8 cellular contexts compared by ENCODE assay signal in genomic region chr21:46098303-46099141, GRCh38. TPM values are rescaled to one million over a fixed set of nuclear protein-coding genes. Genes with fewer than 3 reads are reported as not detected.
DNase-seq lines count a peak whose midpoint lies in the region; ATAC-seq and TF ChIP-seq lines count a peak whose summit lies in the region.

No MANE protein-coding gene starts in this region.

- no peak overlapping the region for H3K27ac Mint-ChIP-seq in activated naive CD8-positive, alpha-beta T cell treated with anti-CD3 and anti-CD28 coated beads, Interleukin-2, amount 10 ng/mL, durations not matched to agents 7 days and 5 days
- no peak overlapping the region for H3K27ac Mint-ChIP-seq in stimulated activated memory B cell treated with anti-CD40 and anti-IgM and Interleukin-4, amounts not matched to agents 10 μg/mL and 1 μg/mL and 100 μg/mL, for 72 hours

- POLR2A ChIA-PET in HEK293 (lab: Yijun Ruan, JAX): no interaction called here
- POLR2A ChIA-PET in activated naive CD8-positive, alpha-beta T cell treated with anti-CD3 and anti-CD28 coated beads, Interleukin-2, amount 10 ng/mL, durations not matched to agents 7 days and 5 days (lab: Charles Lee): no interaction called here

- peaks cover 23% of the 10 kb centered on the region for H3K27me3 Mint-ChIP-seq in activated naive CD8-positive, alpha-beta T cell treated with anti-CD3 and anti-CD28 coated beads, Interleukin-2, amount 10 ng/mL, durations not matched to agents 7 days and 5 days
- H3K27me3 Mint-ChIP-seq in stimulated activated memory B cell treated with anti-CD40 and anti-IgM and Interleukin-4, amounts not matched to agents 10 μg/mL and 1 μg/mL and 100 μg/mL, for 72 hours: peaks cover 67% of the 10 kb centered on the region

- H3K36me3 ChIP-seq in HEK293 (ENCODE audit: control insufficient read depth in 2 of 2, insufficient read depth in 1 of 2, low read length in 2 of 2) (peaks cover 0 to 6% of the 10 kb centered on the region in 2 experiments; a peak in 1 of 3 replicates), iPS-20b (ENCODE audit: insufficient read depth, low read depth, low read length) (no peaks in the 10 kb centered on the region)

- peak overlapping the region; percentile 35 for H3K4me3 ChIP-seq in HEK293 (ENCODE audit: low read depth, low read length)
- H3K4me3 ChIP-seq in iPS-20b (ENCODE audit: low read length): peak overlapping the region; percentile 52; the same call in 1 of the 2 replicates

- CTCF ChIA-PET in HEK293 (lab: Yijun Ruan, JAX): interaction anchor here (1.2 kb wide), 1 partner anchor 126 kb away, joined by 3 read pairs; no protein-coding TSS in a partner anchor

- H3K36me3 Mint-ChIP-seq in activated naive CD8-positive, alpha-beta T cell treated with anti-CD3 and anti-CD28 coated beads, Interleukin-2, amount 10 ng/mL, durations not matched to agents 7 days and 5 days: peaks cover 4% of the 10 kb centered on the region
- H3K36me3 Mint-ChIP-seq in stimulated activated memory B cell treated with anti-CD40 and anti-IgM and Interleukin-4, amounts not matched to agents 10 μg/mL and 1 μg/mL and 100 μg/mL, for 72 hours: no peaks in the 10 kb centered on the region

- H3K27ac ChIP-seq in HEK293 (ENCODE audit: extremely low read depth, low read depth, low read length) (no peak overlapping the region; the same call in 1 of the 2 replicates), iPS-20b (ENCODE audit: low read length) (no peak overlapping the region)

- no peak overlapping the region for H3K9ac ChIP-seq in iPS-20b (ENCODE audit: low read depth, low read length)

- no peak for TF ChIP-seq CTCF in HEK293 (tag by site-specific recombination; IDR thresholded peaks at IDR 0.05)

- H3K4me1 ChIP-seq in HEK293 (ENCODE audit: control insufficient read depth, insufficient read depth, low read length) (no peaks in the 10 kb centered on the region), iPS-20b (ENCODE audit: insufficient read depth, low read length) (no peaks in the 10 kb centered on the region; the same call in 1 of the 2 replicates)

- H3K9me3 Mint-ChIP-seq in activated naive CD8-positive, alpha-beta T cell treated with anti-CD3 and anti-CD28 coated beads, Interleukin-2, amount 10 ng/mL, durations not matched to agents 7 days and 5 days: peaks cover 4% of the 10 kb centered on the region
- peaks cover 9% of the 10 kb centered on the region for H3K9me3 Mint-ChIP-seq in stimulated activated memory B cell treated with anti-CD40 and anti-IgM and Interleukin-4, amounts not matched to agents 10 μg/mL and 1 μg/mL and 100 μg/mL, for 72 hours

- H3K4me1 Mint-ChIP-seq in activated naive CD8-positive, alpha-beta T cell treated with anti-CD3 and anti-CD28 coated beads, Interleukin-2, amount 10 ng/mL, durations not matched to agents 7 days and 5 days: no peaks in the 10 kb centered on the region
- H3K4me1 Mint-ChIP-seq in stimulated activated memory B cell treated with anti-CD40 and anti-IgM and Interleukin-4, amounts not matched to agents 10 μg/mL and 1 μg/mL and 100 μg/mL, for 72 hours: no peaks in the 10 kb centered on the region

- peak overlapping the region; percentile 20 for H3K4me3 Mint-ChIP-seq in activated naive CD8-positive, alpha-beta T cell treated with anti-CD3 and anti-CD28 coated beads, Interleukin-2, amount 10 ng/mL, durations not matched to agents 7 days and 5 days
- no peak overlapping the region for H3K4me3 Mint-ChIP-seq in stimulated activated memory B cell treated with anti-CD40 and anti-IgM and Interleukin-4, amounts not matched to agents 10 μg/mL and 1 μg/mL and 100 μg/mL, for 72 hours

- peak; percentile 46 for DNase-seq in activated naive CD8-positive, alpha-beta T cell treated with anti-CD3 and anti-CD28 coated beads, Interleukin-2, amount 10 ng/mL, durations not matched to agents 7 days and 5 days
- DNase-seq in NCI-H774 (lab: John Stamatoyannopoulos, UW) (no peak), NOMO-1 (lab: John Stamatoyannopoulos, UW; ENCODE audit: unreplicated experiment in 2 of 2) (no peak)

- H3K9me3 ChIP-seq in HEK293 (ENCODE audit: control insufficient read depth, insufficient read depth, low read depth, low read length): no peaks in the 10 kb centered on the region
- peaks cover 2% of the 10 kb centered on the region for H3K9me3 ChIP-seq in iPS-20b (ENCODE audit: insufficient read depth, low read depth, low read length)

- peaks cover 31% of the 10 kb centered on the region for H3K27me3 ChIP-seq in iPS-20b (ENCODE audit: insufficient read depth, low read length)

- ATAC-seq in activated naive CD8-positive, alpha-beta T cell treated with anti-CD3 and anti-CD28 coated beads, Interleukin-2, amount 10 ng/mL, durations not matched to agents 7 days and 5 days (ENCODE audit: low read depth): peak; percentile 28
- ATAC-seq in stimulated activated memory B cell treated with anti-CD40 and anti-IgM and Interleukin-4, amounts not matched to agents 10 μg/mL and 1 μg/mL and 100 μg/mL, for 72 hours: peak; percentile 11
- ATAC-seq in GM19324 (IDR thresholded peaks at IDR 0.05; ENCODE audit: low FRiP score, unreplicated experiment) (no peak), GM21786 (IDR thresholded peaks at IDR 0.05; ENCODE audit: unreplicated experiment) (no peak)

TF ChIP-seq in HEK293, 187 proteins besides CTCF, POLR2A, EP300 and RAD21:
- TF ChIP-seq ZNF324 (tag by site-specific recombination; IDR thresholded peaks at IDR 0.05): no peak
- TF ChIP-seq HOXD13 (CRISPR knock-in tag; IDR thresholded peaks at IDR 0.05; ENCODE audit: borderline replicate concordance): no peak
- no peak for TF ChIP-seq ZNF488 (tag by site-specific recombination; IDR thresholded peaks at IDR 0.05)
- TF ChIP-seq ZNF114 (tag by site-specific recombination; IDR thresholded peaks at IDR 0.05): no peak
- no peak for TF ChIP-seq BCL11A (tag by site-specific recombination; IDR thresholded peaks at IDR 0.05; ENCODE audit: low read depth)
- no peak for TF ChIP-seq ZNF580 (tag by site-specific recombination; IDR thresholded peaks at IDR 0.05)

RNA-seq across cellular contexts. Expression of gene COL6A2, which starts 0.6 kb away (rescaled TPM):
- 10 to 100 TPM; 23.8 to 23.9 TPM for total RNA-seq in activated naive CD8-positive, alpha-beta T cell treated with anti-CD3 and anti-CD28 coated beads, Interleukin-2, amount 10 ng/mL, durations not matched to agents 7 days and 5 days

RNA-seq across cellular contexts. Expression of gene FTCD, which starts 56.9 kb away (rescaled TPM):
- total RNA-seq in activated naive CD8-positive, alpha-beta T cell treated with anti-CD3 and anti-CD28 coated beads, Interleukin-2, amount 10 ng/mL, durations not matched to agents 7 days and 5 days: 1 to 10 TPM in 1 of 2 experiments, under 1 TPM in 1; 0.65 to 1.3 TPM

Comparison
In these comparisons a context has a peak if more than half of its experiments do, and no peak if none do; other contexts are left out.
1. ATAC-seq: peak in activated naive CD8-positive, alpha-beta T cell treated with anti-CD3 and anti-CD28 coated beads, Interleukin-2, amount 10 ng/mL, durations not matched to agents 7 days and 5 days (single experiment) and stimulated activated memory B cell treated with anti-CD40 and anti-IgM and Interleukin-4, amounts not matched to agents 10 μg/mL and 1 μg/mL and 100 μg/mL, for 72 hours (single experiment); none in GM19324 (single experiment) and GM21786 (single experiment).